In genomic region chr3:57980416-57980815, GRCh38 we compare ENCODE assay signal across 16 cellular contexts. TPM values are rescaled to one million over a fixed set of nuclear protein-coding genes. Genes with fewer than 3 reads are reported as not detected.
DNase-seq lines count a peak whose midpoint lies in the region; ATAC-seq, FAIRE-seq and TF ChIP-seq lines count a peak whose summit lies in the region.
"Had no signal": no experiment of that assay in that cellular context is flagged by ENCODE, and none has a peak within 500 bp of the region (broad histone marks: within the 10 kb centered on the region; RNA-seq: fewer than 3 reads in every experiment).

No MANE protein-coding gene starts in this region.

- no peaks in the 10 kb centered on the region for H3K27me3 Mint-ChIP-seq in endodermal cell (ENCODE audit: insufficient read depth)
- H3K27me3 Mint-ChIP-seq: CD4-positive, alpha-beta T cell had no signal

- DNase-seq in A549 (ENCODE audit: low read depth in 1 of 2, low spot score in 1 of 2) (no peak), GM12892 (ENCODE audit: insufficient read length) (no peak), NOMO-1 (lab: John Stamatoyannopoulos, UW; ENCODE audit: unreplicated experiment in 2 of 2) (peak; percentile 70 to 79), endodermal cell (peak; percentile 19), activated gamma-delta T cell treated with Interleukin-2 at 50 U/mL for 16 hours (no peak), NCI-H1417 treated with DMSO at 0.1 percent for 48 hours (lab: John Stamatoyannopoulos, UW) (no peak)
- DNase-seq: Calu3; CD4-positive, alpha-beta T cell; MG63; NCI-H1436; NCI-H2029 treated with DMSO at 0.1 percent for 48 hours; NCI-H524; SK-N-SH had no signal

- no peak overlapping the region for H3K27ac Mint-ChIP-seq in endodermal cell
- H3K27ac Mint-ChIP-seq: CD4-positive, alpha-beta T cell had no signal

- H3K27ac ChIP-seq in A549 (peak overlapping the region; percentile 92 to 98), endodermal cell (ENCODE audit: low read depth, low read length) (no peak overlapping the region)

- peaks cover 80% of the 10 kb centered on the region for H3K4me1 ChIP-seq in A549
- peaks cover 19% of the 10 kb centered on the region for H3K4me1 ChIP-seq in endodermal cell (ENCODE audit: control insufficient read depth, insufficient read depth, low read length)
- H3K4me1 ChIP-seq: HAP-1 had no signal

- H3K4me3 Mint-ChIP-seq in endodermal cell = no peak overlapping the region
- H3K4me3 Mint-ChIP-seq: CD4-positive, alpha-beta T cell had no signal

- H3K4me1 Mint-ChIP-seq in endodermal cell = peaks cover 17% of the 10 kb centered on the region

- FAIRE-seq in A549 (lab: Jason Lieb, UNC) (no peak), GM12892 (lab: Jason Lieb, UNC) (peak; percentile 9)
- FAIRE-seq: GM19239 had no signal

- no peak overlapping the region for H3K9ac ChIP-seq in endodermal cell (ENCODE audit: extremely low read depth, low read length, poor library complexity, severe bottlenecking)
- H3K9ac ChIP-seq: SK-N-SH had no signal

- ATAC-seq in A549 = no peak
- no peak for ATAC-seq in HG03442 (IDR thresholded peaks at IDR 0.05; ENCODE audit: unreplicated experiment)

- no peaks in the 10 kb centered on the region for H3K9me3 Mint-ChIP-seq in endodermal cell
- H3K9me3 Mint-ChIP-seq: CD4-positive, alpha-beta T cell had no signal

- TF ChIP-seq CTCF in A549 (IDR thresholded peaks at IDR 0.05) (no peak), endodermal cell (conservative IDR thresholded peaks at IDR 0.05) (no peak)

- TF ChIP-seq POLR2A in A549 (IDR thresholded peaks at IDR 0.05; ENCODE audit: low read length) (no peak), GM12892 (IDR thresholded peaks at IDR 0.05; ENCODE audit: low read depth, low read length) (no peak)

- TF ChIP-seq EP300 in A549 (IDR thresholded peaks at IDR 0.05) = no peak

- no peaks in the 10 kb centered on the region for H3K36me3 Mint-ChIP-seq in endodermal cell (ENCODE audit: low read depth)

- no peak overlapping the region for H3K4me2 ChIP-seq in A549
- H3K4me2 ChIP-seq: SK-N-SH had no signal

- no peaks in the 10 kb centered on the region for H3K27me3 ChIP-seq in endodermal cell (ENCODE audit: control insufficient read depth, insufficient read depth, low read length, poor library complexity, severe bottlenecking)
- H3K27me3 ChIP-seq: MG63 had no signal

- CTCF ChIA-PET in A549 (lab: Yijun Ruan, JAX) = interaction anchor here (0.8 to 1.1 kb wide), 2 partner anchors 18 to 27 kb away, joined by 3 to 4 read pairs; no protein-coding TSS in a partner anchor

- H3K9me3 ChIP-seq in A549 = no peaks in the 10 kb centered on the region
- H3K9me3 ChIP-seq in endodermal cell (ENCODE audit: control insufficient read depth, low read length) = no peaks in the 10 kb centered on the region
- H3K9me3 ChIP-seq: HAP-1, MG63, SK-N-SH had no signal

- H3K4me3 ChIP-seq in A549 = no peak overlapping the region
- no peak overlapping the region for H3K4me3 ChIP-seq in endodermal cell (ENCODE audit: low read length)
- H3K4me3 ChIP-seq: HAP-1, MG63 had no signal

- no peak for TF ChIP-seq RAD21 in A549 (conservative IDR thresholded peaks at IDR 0.05 in 1 of 2, IDR thresholded peaks at IDR 0.05 in 1 of 2)

- 97% methylated on average over 1 of the region's 1 CpG for WGBS in A549 (ENCODE audit: missing lambda C conversion rate)
- WGBS in endodermal cell (ENCODE audit: insufficient coverage in 1 of 2, insufficient read length in 1 of 2), 2 experiments = 82% methylated on average over 1 of the region's 1 CpG; no CpG with 5 or more reads in 1 of the 2 experiments

- no peaks in the 10 kb centered on the region for H3K36me3 ChIP-seq in endodermal cell (ENCODE audit: control insufficient read depth, insufficient read depth, low read length)
- H3K36me3 ChIP-seq: HAP-1, MG63 had no signal

- POLR2A ChIA-PET in A549 (lab: Yijun Ruan, JAX) = no interaction called here

TF ChIP-seq in A549, 52 proteins besides CTCF, POLR2A, EP300 and RAD21:
- no peak for TF ChIP-seq JUNB (IDR thresholded peaks at IDR 0.05)
- TF ChIP-seq CEBPB (IDR thresholded peaks at IDR 0.05) = no peak
- no peak for TF ChIP-seq PHF8 (IDR thresholded peaks at IDR 0.05; ENCODE audit: borderline replicate concordance, low read depth)
- TF ChIP-seq CHD2 (IDR thresholded peaks at IDR 0.05; ENCODE audit: low read length, partially characterized antibody) = no peak
- TF ChIP-seq ATOH8 (CRISPR knock-in tag; IDR thresholded peaks at IDR 0.05; ENCODE audit: low read depth) = no peak
- TF ChIP-seq ZFP36 (IDR thresholded peaks at IDR 0.05; ENCODE audit: borderline replicate concordance, partially characterized antibody) = no peak
- TF ChIP-seq MAX (IDR thresholded peaks at IDR 0.05) = no peak
- TF ChIP-seq RNF2 (IDR thresholded peaks at IDR 0.05; ENCODE audit: borderline replicate concordance, low read depth) = no peak
- no peak for TF ChIP-seq RARB (CRISPR knock-in tag; IDR thresholded peaks at IDR 0.05)
- no peak for TF ChIP-seq CBX8 (IDR thresholded peaks at IDR 0.05)
- no peak for TF ChIP-seq RCOR1 (IDR thresholded peaks at IDR 0.05; ENCODE audit: low read depth, low read length)
- no peak for TF ChIP-seq REST (IDR thresholded peaks at IDR 0.05)
- no peak for TF ChIP-seq FOSB (CRISPR knock-in tag; IDR thresholded peaks at IDR 0.05)
- TF ChIP-seq PBX3 (IDR thresholded peaks at IDR 0.05) = no peak

RNA-seq across cellular contexts. Expression of gene FLNB, which starts 27.8 kb away (rescaled TPM):
- 387 and 439 TPM in 2 replicates for polyA plus RNA-seq in A549 (2011; rRNA removed)
- 153 and 161 TPM in 2 replicates for polyA plus RNA-seq in A549 (2012; cell fraction: cytosol; rRNA removed)
- polyA plus RNA-seq in A549 (2012; cell fraction: nucleus; rRNA removed) = 1,973 and 2,223 TPM in 2 replicates
- 235 to 282 TPM (median 257 TPM) in 3 replicates for polyA plus RNA-seq in A549 (2017; fragmentation: RNase III; extraction: RNeasy Plus Mini Kit Qiagen cat#74134 plus additional on column Dnase treatment)
- 1,159 and 1,213 TPM in 2 replicates for polyA minus RNA-seq in A549 (2011; rRNA and poly(A)+ RNA removed)
- 20.4 TPM for polyA plus RNA-seq in GM12892 (2012; ENCODE audit: missing spikeins)
- total RNA-seq in endodermal cell = 100 to 1,000 TPM; 212 to 221 TPM
- 86.0 TPM for polyA plus RNA-seq in endodermal cell (2013, experiment 1 of 2)
- 96.0 TPM for polyA plus RNA-seq in endodermal cell (2013, experiment 2 of 2)

Comparison
In these comparisons a context has a peak if more than half of its experiments do, and no peak if none do; other contexts are left out.
1. DNase-seq: peak in NOMO-1 (2 of 2) and endodermal cell (single experiment); none in A549 (0 of 2), GM12892 (single experiment), activated gamma-delta T cell treated with Interleukin-2 at 50 U/mL for 16 hours (single experiment) and NCI-H1417 treated with DMSO at 0.1 percent for 48 hours (single experiment).